In the genomic region with DNA sequence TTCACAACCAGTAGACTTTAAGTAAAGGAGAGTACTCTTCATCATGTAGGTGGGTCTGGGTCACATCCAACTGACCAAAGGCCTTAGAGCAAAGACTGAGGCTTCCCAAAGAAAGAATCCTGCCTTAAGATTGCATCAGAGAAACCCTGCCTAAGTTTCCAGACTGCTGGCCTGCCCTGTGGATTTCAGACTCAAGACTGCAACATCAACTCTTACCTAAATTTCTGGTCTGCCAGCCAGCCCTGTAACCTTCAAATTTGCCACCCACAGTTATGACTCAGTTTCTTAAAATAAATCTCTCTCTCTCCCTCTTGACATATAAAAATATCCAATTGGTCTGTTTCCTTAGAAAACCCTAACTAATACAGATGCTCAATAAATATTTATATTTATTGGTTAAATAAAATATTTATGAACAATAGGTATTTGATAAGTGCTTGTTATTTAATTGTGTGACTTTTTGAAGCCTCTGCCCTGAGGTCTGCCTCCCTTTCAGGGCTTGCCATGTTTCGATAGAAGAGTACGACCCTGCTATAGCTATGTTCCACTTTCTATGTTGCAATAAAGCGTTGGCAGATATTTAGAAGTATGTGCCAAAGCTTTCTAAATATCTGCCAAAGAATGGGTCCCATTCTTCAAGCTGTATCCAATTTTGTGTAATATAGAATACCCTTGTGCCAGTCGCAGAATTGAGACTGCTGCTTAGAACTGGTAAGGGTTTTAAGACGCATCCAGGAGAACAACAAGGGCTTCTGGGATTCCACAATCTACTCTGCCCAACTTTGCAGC, we compare ENCODE assay signal across 27 cellular contexts.
A peak's percentile ranks its signal among the peaks of the same experiment; 100 is the strongest.
DNase-seq lines count a peak whose midpoint lies in the region; ATAC-seq and TF ChIP-seq lines count a peak whose summit lies in the region.
"Had no signal": no experiment of that assay in that cellular context is flagged by ENCODE, and none has a peak within 500 bp of the region (broad histone marks: within the 10 kb centered on the region; RNA-seq: fewer than 3 reads in every experiment).

No MANE protein-coding gene starts in this region.

- no peaks in the 10 kb centered on the region for H3K9me3 Mint-ChIP-seq in MCF 10A (ENCODE audit: unreplicated experiment)
- H3K9me3 Mint-ChIP-seq: naive B cell; stimulated activated memory B cell treated with anti-CD40 and anti-IgM and Interleukin-4, amounts not matched to agents 10 μg/mL and 1 μg/mL and 100 μg/mL, for 72 hours had no signal

- intact Hi-C loops in MCF 10A (cut with micrococcal nuclease) (no loop called here), mammary epithelial cell (cut with micrococcal nuclease) (no loop called here), left colon (cut with DNase I, micrococcal nuclease) (no loop called here)

- H3K27ac Mint-ChIP-seq in MCF 10A (ENCODE audit: low read depth, unreplicated experiment): no peak overlapping the region
- H3K27ac Mint-ChIP-seq: CD4-positive, alpha-beta memory T cell; naive B cell; stimulated activated memory B cell treated with anti-CD40 and anti-IgM and Interleukin-4, amounts not matched to agents 10 μg/mL and 1 μg/mL and 100 μg/mL, for 72 hours had no signal

- no peak overlapping the region for H2AFZ ChIP-seq in mammary epithelial cell (ENCODE audit: low read depth, low read length)

- CTCF ChIA-PET in MCF 10A (lab: Yijun Ruan, JAX) (no interaction called here), mammary epithelial cell (lab: Charles Lee; ENCODE audit: low non-redundant PET) (no interaction called here)

- no peaks in the 10 kb centered on the region for H4K20me1 ChIP-seq in mammary epithelial cell (ENCODE audit: insufficient read depth, low read length)

- DNase-seq in MCF 10A (ENCODE audit: unreplicated experiment): peak; percentile 18
- DNase-seq in mammary epithelial cell: no peak
- peak; percentile 90 for DNase-seq in fibroblast of gingiva (ENCODE audit: low read depth)
- no peak for DNase-seq in omental fat pad (ENCODE audit: low spot score)
- no peak for DNase-seq in SHP77 (lab: John Stamatoyannopoulos, UW)
- no peak for DNase-seq in left colon
- DNase-seq in stimulated activated CD4-positive, alpha-beta T cell treated with anti-CD3 and anti-CD28 coated beads, Interleukin-2, amount 100 ng/mL, for 24 hours: no peak
- DNase-seq: activated CD4-positive, alpha-beta T cell treated with anti-CD3 and anti-CD28 coated beads, Interleukin-2, amount 50 U/mL, for 48 hours; activated naive CD4-positive, alpha-beta T cell; activated T-cell treated with anti-CD3 and anti-CD28 coated beads, Interleukin-2, amount 50 U/mL, for 48 hours; brain microvascular endothelial cell; CD4-positive, alpha-beta memory T cell; heart left ventricle; KG1; naive B cell; NCI-H2029; NCI-H526; stimulated activated CD4-positive, alpha-beta T cell treated with anti-CD3 and anti-CD28 coated beads, Interleukin-15, amount 100 ng/mL, for 24 hours; substantia nigra; T-helper 2 cell; upper lobe of right lung had no signal

- in situ Hi-C loops in mammary epithelial cell (cut with MboI; ENCODE audit: low sequenced_read_pairs in 2 of 2): no loop called here

- H3K9ac ChIP-seq in mammary epithelial cell (ENCODE audit: insufficient read depth, low read length): no peak overlapping the region

- H3K27me3 ChIP-seq in mammary epithelial cell (ENCODE audit: insufficient read depth, low read length): no peaks in the 10 kb centered on the region
- H3K27me3 ChIP-seq: brain microvascular endothelial cell, upper lobe of right lung had no signal

- H3K4me3 ChIP-seq in mammary epithelial cell (replicated peaks in 1 of 3; ENCODE audit: insufficient read depth in 1 of 3, low read depth in 2 of 3, low read length in 3 of 3): no peak overlapping the region
- H3K4me3 ChIP-seq: adrenal gland, heart left ventricle, upper lobe of right lung had no signal

- no peaks in the 10 kb centered on the region for H3K36me3 Mint-ChIP-seq in MCF 10A (ENCODE audit: insufficient read depth, unreplicated experiment)
- H3K36me3 Mint-ChIP-seq: CD4-positive, alpha-beta memory T cell; naive B cell; stimulated activated memory B cell treated with anti-CD40 and anti-IgM and Interleukin-4, amounts not matched to agents 10 μg/mL and 1 μg/mL and 100 μg/mL, for 72 hours had no signal

- no peak for TF ChIP-seq CTCF in MCF 10A (IDR thresholded peaks at IDR 0.05; ENCODE audit: unreplicated experiment)
- TF ChIP-seq CTCF in mammary epithelial cell (conservative IDR thresholded peaks at IDR 0.05 in 1 of 2, IDR thresholded peaks at IDR 0.05 in 1 of 2; ENCODE audit: extremely low read depth in 1 of 2, insufficient read depth in 1 of 2, low read depth in 1 of 2, low read length in 2 of 2): no peak
- no peak for TF ChIP-seq CTCF in omental fat pad (IDR thresholded peaks at IDR 0.05)

- no peaks in the 10 kb centered on the region for H3K27me3 Mint-ChIP-seq in MCF 10A (ENCODE audit: insufficient read depth, unreplicated experiment)

- dilution Hi-C loops in mammary epithelial cell (cut with HindIII; ENCODE audit: low sequenced_read_pairs): no loop called here

- no peak overlapping the region for H3K4me2 ChIP-seq in mammary epithelial cell (ENCODE audit: insufficient read depth, low read depth, low read length)

- no peaks in the 10 kb centered on the region for H3K36me3 ChIP-seq in mammary epithelial cell (ENCODE audit: insufficient read depth, low read length)
- H3K36me3 ChIP-seq: adrenal gland, brain microvascular endothelial cell, heart left ventricle, neutrophil, upper lobe of right lung had no signal

- no peaks in the 10 kb centered on the region for H3K4me1 Mint-ChIP-seq in MCF 10A (ENCODE audit: insufficient read depth, unreplicated experiment)
- H3K4me1 Mint-ChIP-seq: naive B cell; stimulated activated memory B cell treated with anti-CD40 and anti-IgM and Interleukin-4, amounts not matched to agents 10 μg/mL and 1 μg/mL and 100 μg/mL, for 72 hours had no signal

- H3K9me3 ChIP-seq in mammary epithelial cell (replicated peaks; ENCODE audit: insufficient read depth, low read length): no peaks in the 10 kb centered on the region
- H3K9me3 ChIP-seq: adrenal gland, heart left ventricle, neutrophil, upper lobe of right lung had no signal

- ATAC-seq in omental fat pad (ENCODE audit: low FRiP score) (peak; percentile 49), GM19395 (IDR thresholded peaks at IDR 0.05; ENCODE audit: unreplicated experiment) (no peak), left colon (no peak)
- ATAC-seq: activated CD4-positive, CD25-positive, alpha-beta regulatory T cell treated with anti-CD3 and anti-CD28 coated beads, Interleukin-2, amount 50 U/mL, for 24 hours; SK-N-SH treated with all-trans-retinoic acid at 6 μM for 48 hours; stimulated activated memory B cell treated with anti-CD40 and anti-IgM and Interleukin-4, amounts not matched to agents 10 μg/mL and 1 μg/mL and 100 μg/mL, for 72 hours; upper lobe of right lung had no signal

- H3K79me2 ChIP-seq in mammary epithelial cell (ENCODE audit: insufficient read depth, low read length): no peaks in the 10 kb centered on the region

- no TSS peak for BruUV-seq in MCF 10A (replicated peaks; lab: Mats Ljungman, UMichigan)
- no TSS peak for BruUV-seq in mammary epithelial cell (replicated peaks; lab: Mats Ljungman, UMichigan)

- WGBS in mammary epithelial cell (ENCODE audit: low coverage, missing lambda C conversion rate): 15% methylated on average over 5 of the region's 5 CpGs

- H3K27ac ChIP-seq in mammary epithelial cell (ENCODE audit: insufficient read depth, low read depth, low read length): no peak overlapping the region
- H3K27ac ChIP-seq: adrenal gland, brain microvascular endothelial cell, heart left ventricle, neutrophil, upper lobe of right lung had no signal

- no peaks in the 10 kb centered on the region for H3K4me1 ChIP-seq in mammary epithelial cell (ENCODE audit: insufficient read depth, low read length)
- H3K4me1 ChIP-seq: adrenal gland, upper lobe of right lung had no signal

- no peak overlapping the region for H3K4me3 Mint-ChIP-seq in MCF 10A (ENCODE audit: unreplicated experiment)
- H3K4me3 Mint-ChIP-seq: CD4-positive, alpha-beta memory T cell; naive B cell; stimulated activated memory B cell treated with anti-CD40 and anti-IgM and Interleukin-4, amounts not matched to agents 10 μg/mL and 1 μg/mL and 100 μg/mL, for 72 hours had no signal

- POLR2A ChIA-PET in MCF 10A (lab: Yijun Ruan, JAX): no interaction called here

Comparison
In these comparisons a context has a peak if more than half of its experiments do, and no peak if none do; other contexts are left out.
1. DNase-seq: peak in MCF 10A (single experiment) and fibroblast of gingiva (single experiment); none in mammary epithelial cell (single experiment), omental fat pad (single experiment), SHP77 (0 of 2), left colon (0 of 2) and stimulated activated CD4-positive, alpha-beta T cell treated with anti-CD3 and anti-CD28 coated beads, Interleukin-2, amount 100 ng/mL, for 24 hours (0 of 2).